Comparison of ENCODE assay signal across 9 cellular contexts in genomic region chr19:632228-633067, GRCh38. TPM values are rescaled to one million over a fixed set of nuclear protein-coding genes. Genes with fewer than 3 reads are reported as not detected.
DNase-seq lines count a peak whose midpoint lies in the region; ATAC-seq, FAIRE-seq and TF ChIP-seq lines count a peak whose summit lies in the region.
"Had no signal": no experiment of that assay in that cellular context is flagged by ENCODE, and none has a peak within 500 bp of the region (broad histone marks: within the 10 kb centered on the region; RNA-seq: fewer than 3 reads in every experiment).

No MANE protein-coding gene starts in this region.

- H3K9me3 ChIP-seq in endothelial cell of umbilical vein (replicated peaks; ENCODE audit: control insufficient read depth, insufficient read depth, low read length) = no peaks in the 10 kb centered on the region
- no peaks in the 10 kb centered on the region for H3K9me3 ChIP-seq in uterus

- ATAC-seq in GM19372 (IDR thresholded peaks at IDR 0.05; ENCODE audit: low read depth, unreplicated experiment) (peak; percentile 25), GM18868 (IDR thresholded peaks at IDR 0.05; ENCODE audit: unreplicated experiment) (no peak)
- ATAC-seq in naive thymus-derived CD8-positive, alpha-beta T cell = no peak

- dilution Hi-C loops in endothelial cell of umbilical vein (cut with MboI; ENCODE audit: extremely low pct_ligation_motif_present, low sequenced_read_pairs) = no loop called here

- H3K4me3 ChIP-seq in endothelial cell of umbilical vein (replicated peaks in 1 of 3; ENCODE audit: insufficient read depth in 1 of 3, low read depth in 1 of 3, low read length in 3 of 3) (peak overlapping the region; percentile 70 to 88 (median 80)), uterus (peak overlapping the region; percentile 64)

- H3K27ac Mint-ChIP-seq in naive thymus-derived CD8-positive, alpha-beta T cell = peak overlapping the region; percentile 57 to 97 (median 90)

- H2AFZ ChIP-seq in endothelial cell of umbilical vein (ENCODE audit: low read depth, low read length) = peak overlapping the region; percentile 91

- DNase-seq in HT1080 (ENCODE audit: low read depth) (peak; percentile 52), UCSD-AML1 (lab: John Stamatoyannopoulos, UW; ENCODE audit: unreplicated experiment) (peak; percentile 54), endothelial cell of umbilical vein (ENCODE audit: low read depth, low spot score) (peak; percentile 31), uterus (no peak)
- DNase-seq in naive thymus-derived CD8-positive, alpha-beta T cell = no peak

- H4K20me1 ChIP-seq in endothelial cell of umbilical vein (replicated peaks; ENCODE audit: control insufficient read depth, extremely low read depth, insufficient read depth, low read length) = no peaks in the 10 kb centered on the region

- no peak for TF ChIP-seq POLR2A in endothelial cell of umbilical vein (IDR thresholded peaks at IDR 0.05; ENCODE audit: low read depth, low read length)
- no peak for TF ChIP-seq POLR2A in uterus (IDR thresholded peaks at IDR 0.05)

- H3K27ac ChIP-seq in C4-2B (peak overlapping the region; percentile 84), endothelial cell of umbilical vein (ENCODE audit: insufficient read depth, low read depth, low read length) (peak overlapping the region; percentile 38), uterus (peak overlapping the region; percentile 43 to 47)

- H3K27me3 ChIP-seq in endothelial cell of umbilical vein (ENCODE audit: control insufficient read depth in 2 of 2, insufficient read depth in 2 of 2, low read length in 2 of 2) = no peaks in the 10 kb centered on the region
- no peaks in the 10 kb centered on the region for H3K27me3 ChIP-seq in uterus

- H3K36me3 ChIP-seq in endothelial cell of umbilical vein (ENCODE audit: control insufficient read depth in 2 of 2, extremely low read depth in 1 of 2, insufficient read depth in 2 of 2, low read length in 2 of 2) (peaks cover 0 to 4% of the 10 kb centered on the region in 2 experiments), uterus (no peaks in the 10 kb centered on the region)

- H3K4me2 ChIP-seq in endothelial cell of umbilical vein (ENCODE audit: insufficient read depth, low read length) = peak overlapping the region; percentile 93

- peaks cover 13 to 36% (median 32%) of the 10 kb centered on the region in 4 donors for H3K4me1 Mint-ChIP-seq in naive thymus-derived CD8-positive, alpha-beta T cell

- no peaks in the 10 kb centered on the region for H3K9me3 Mint-ChIP-seq in naive thymus-derived CD8-positive, alpha-beta T cell

- H3K9ac ChIP-seq in endothelial cell of umbilical vein (replicated peaks; ENCODE audit: extremely low read depth, insufficient read depth, low read length) = peak overlapping the region; percentile 68

- TF ChIP-seq CTCF in C4-2B (conservative IDR thresholded peaks at IDR 0.05) = no peak
- TF ChIP-seq CTCF in endothelial cell of umbilical vein (IDR thresholded peaks at IDR 0.05; ENCODE audit: extremely low read depth in 1 of 2, insufficient read depth in 1 of 2, low read depth in 1 of 2, low read length in 2 of 2) = no peak
- no peak for TF ChIP-seq CTCF in uterus (IDR thresholded peaks at IDR 0.05)

- no peaks in the 10 kb centered on the region for H3K9me1 ChIP-seq in endothelial cell of umbilical vein (replicated peaks; ENCODE audit: control insufficient read depth, extremely low read depth, insufficient read depth, low read length)

- peak overlapping the region; percentile 90 to 98 (median 96) for H3K4me3 Mint-ChIP-seq in naive thymus-derived CD8-positive, alpha-beta T cell

- H3K36me3 Mint-ChIP-seq in naive thymus-derived CD8-positive, alpha-beta T cell = peaks cover 0 to 27% (median 6%) of the 10 kb centered on the region in 3 donors

- H3K4me1 ChIP-seq in endothelial cell of umbilical vein (ENCODE audit: control insufficient read depth, extremely low read depth, insufficient read depth, low read length) (peaks cover 16% of the 10 kb centered on the region), uterus (peaks cover 0 to 12% of the 10 kb centered on the region in 2 donors)

- intact Hi-C loops in endothelial cell of umbilical vein (cut with micrococcal nuclease) = loop anchor here (1.0 to 2.0 kb wide), 2 partner anchors 44 to 101 kb away; partner anchors contain the start of genes CDC34 and HCN2
- intact Hi-C loops in uterus (cut with DNase I; ENCODE audit: low total_unique reads) = no loop called here

- peak; percentile 72 for FAIRE-seq in endothelial cell of umbilical vein (lab: Jason Lieb, UNC)

- peaks cover 13% of the 10 kb centered on the region for H3K79me2 ChIP-seq in endothelial cell of umbilical vein (ENCODE audit: control insufficient read depth, insufficient read depth, low read length)

- BruUV-seq in endothelial cell of umbilical vein (replicated peaks; lab: Mats Ljungman, UMichigan) = no TSS peak

- no peaks in the 10 kb centered on the region for H3K27me3 Mint-ChIP-seq in naive thymus-derived CD8-positive, alpha-beta T cell

- CTCF ChIA-PET in endothelial cell of umbilical vein (lab: Charles Lee) = interaction anchor here (0.9 to 1.7 kb wide), 4 partner anchors 17 to 102 kb away, joined by 3 to 6 read pairs (median 4); no protein-coding TSS in a partner anchor

- POLR2A ChIA-PET in endothelial cell of umbilical vein (lab: Charles Lee) = interaction anchor here (0.5 to 0.7 kb wide), 2 partner anchors 91 to 102 kb away, joined by 3 to 7 read pairs; no protein-coding TSS in a partner anchor
- POLR2A ChIA-PET in naive thymus-derived CD8-positive, alpha-beta T cell (lab: Charles Lee) = interaction anchor here (0.6 to 1.3 kb wide), 7 partner anchors 10 to 144 kb away, joined by 3 to 5 read pairs (median 3); partner anchors contain the start of gene RNF126

RNA-seq across cellular contexts. Expression of gene POLRMT, which starts 0.9 kb away (rescaled TPM):
- total RNA-seq in HT1080 (2014; rRNA removed; shearing (Covaris generic)) = 86.9 and 100 TPM in 2 replicates
- polyA plus RNA-seq in HT1080 (2015; cell fraction: cytosol; rRNA removed) = 40.1 and 41.5 TPM in 2 replicates
- polyA plus RNA-seq in HT1080 (2015; cell fraction: nucleus; rRNA removed) = 131 and 150 TPM in 2 replicates
- 46.7 and 50.6 TPM in 2 replicates for total RNA-seq in endothelial cell of umbilical vein
- 38.9 and 50.8 TPM in 2 replicates for polyA plus RNA-seq in endothelial cell of umbilical vein
- 14.6 and 23.5 TPM in 2 replicates for polyA plus RNA-seq in endothelial cell of umbilical vein (2011; cell fraction: cytosol; rRNA removed)
- 92.7 and 128 TPM in 2 replicates for polyA plus RNA-seq in endothelial cell of umbilical vein (2011; cell fraction: nucleus; rRNA removed)
- 45.1 and 59.0 TPM in 2 replicates for polyA plus RNA-seq in endothelial cell of umbilical vein (2012)
- 39.6 and 56.0 TPM in 2 replicates for polyA minus RNA-seq in endothelial cell of umbilical vein
- 72.6 TPM for polyA minus RNA-seq in endothelial cell of umbilical vein (2011; cell fraction: cytosol; rRNA and poly(A)+ RNA removed)
- polyA minus RNA-seq in endothelial cell of umbilical vein (2011; cell fraction: nucleus; rRNA and poly(A)+ RNA removed) = 19.3 and 29.1 TPM in 2 replicates
- total RNA-seq in naive thymus-derived CD8-positive, alpha-beta T cell = 10 to 100 TPM; 88.4 to 92.3 TPM
- 10 to 100 TPM; 33.2 to 71.1 (median 37.4) TPM for polyA plus RNA-seq in naive thymus-derived CD8-positive, alpha-beta T cell
- total RNA-seq in uterus = 10 to 100 TPM; 10.5 to 42.0 (median 24.1) TPM

RNA-seq across cellular contexts. Expression of gene FGF22, which starts 7.2 kb away (rescaled TPM):
- total RNA-seq in HT1080 (2014; rRNA removed; shearing (Covaris generic)) = not detected in 2 replicates
- 0.06 TPM in 1 of 2 replicates, not detected in the other for polyA plus RNA-seq in HT1080 (2015; cell fraction: cytosol; rRNA removed)
- polyA plus RNA-seq in HT1080 (2015; cell fraction: nucleus; rRNA removed) = not detected in 2 replicates
- total RNA-seq in endothelial cell of umbilical vein (not detected in 2 replicates), uterus (1 to 10 TPM in 1 of 4 donors, not detected in 3; 1.4 TPM)
- polyA plus RNA-seq in endothelial cell of umbilical vein = 0.06 and 0.07 TPM in 2 replicates
- not detected in 2 replicates for polyA plus RNA-seq in endothelial cell of umbilical vein (2011; cell fraction: cytosol; rRNA removed)
- 0.16 TPM in 1 of 2 replicates, not detected in the other for polyA plus RNA-seq in endothelial cell of umbilical vein (2011; cell fraction: nucleus; rRNA removed)
- polyA plus RNA-seq in endothelial cell of umbilical vein (2012) = not detected in 2 replicates
- polyA minus RNA-seq in endothelial cell of umbilical vein = not detected in 2 replicates
- polyA minus RNA-seq in endothelial cell of umbilical vein (2011; cell fraction: cytosol; rRNA and poly(A)+ RNA removed) = not detected
- not detected in 2 replicates for polyA minus RNA-seq in endothelial cell of umbilical vein (2011; cell fraction: nucleus; rRNA and poly(A)+ RNA removed)
- total RNA-seq in naive thymus-derived CD8-positive, alpha-beta T cell = 1 to 10 TPM; 2.4 to 2.6 TPM
- polyA plus RNA-seq in naive thymus-derived CD8-positive, alpha-beta T cell = not detected
- total RNA-seq: T-helper 1 cell treated with Interleukin-12 subunit alpha and Interleukin-12 subunit beta and Interleukin-4 antibody, amounts not matched to agents 30 ng/mL and 1 ng/mL, for 36 hours had no signal

RNA-seq across cellular contexts. Expression of gene RNF126, which starts 30.6 kb away (rescaled TPM):
- 86.5 and 130 TPM in 2 replicates for total RNA-seq in HT1080 (2014; rRNA removed; shearing (Covaris generic))
- 68.4 and 88.8 TPM in 2 replicates for polyA plus RNA-seq in HT1080 (2015; cell fraction: cytosol; rRNA removed)
- polyA plus RNA-seq in HT1080 (2015; cell fraction: nucleus; rRNA removed) = 60.5 and 61.1 TPM in 2 replicates
- total RNA-seq in endothelial cell of umbilical vein (58.4 and 61.3 TPM in 2 replicates), uterus (10 to 100 TPM in 3 of 4 donors, 1 to 10 TPM in 1; 9.5 to 44.3 (median 18.2) TPM)
- 19.2 and 20.5 TPM in 2 replicates for polyA plus RNA-seq in endothelial cell of umbilical vein
- polyA plus RNA-seq in endothelial cell of umbilical vein (2011; cell fraction: cytosol; rRNA removed) = 18.8 and 27.0 TPM in 2 replicates
- 20.9 and 24.6 TPM in 2 replicates for polyA plus RNA-seq in endothelial cell of umbilical vein (2011; cell fraction: nucleus; rRNA removed)
- polyA plus RNA-seq in endothelial cell of umbilical vein (2012) = 35.7 and 49.8 TPM in 2 replicates
- 6.4 and 7.9 TPM in 2 replicates for polyA minus RNA-seq in endothelial cell of umbilical vein
- polyA minus RNA-seq in endothelial cell of umbilical vein (2011; cell fraction: cytosol; rRNA and poly(A)+ RNA removed) = 23.1 TPM
- 7.1 and 16.3 TPM in 2 replicates for polyA minus RNA-seq in endothelial cell of umbilical vein (2011; cell fraction: nucleus; rRNA and poly(A)+ RNA removed)
- 100 to 1,000 TPM; 122 to 125 TPM for total RNA-seq in naive thymus-derived CD8-positive, alpha-beta T cell
- 10 to 100 TPM; 56.2 to 70.7 (median 61.0) TPM for polyA plus RNA-seq in naive thymus-derived CD8-positive, alpha-beta T cell

RNA-seq across cellular contexts. Expression of gene HCN2, which starts 42.8 kb away (rescaled TPM):
- 0.27 and 0.37 TPM in 2 replicates for total RNA-seq in HT1080 (2014; rRNA removed; shearing (Covaris generic))
- 1.0 and 1.8 TPM in 2 replicates for polyA plus RNA-seq in HT1080 (2015; cell fraction: cytosol; rRNA removed)
- polyA plus RNA-seq in HT1080 (2015; cell fraction: nucleus; rRNA removed) = 0.42 and 0.74 TPM in 2 replicates
- total RNA-seq in endothelial cell of umbilical vein (0.37 and 0.53 TPM in 2 replicates), uterus (under 1 TPM in 1 of 4 donors, not detected in 3; 0.83 TPM)
- polyA plus RNA-seq in endothelial cell of umbilical vein = 0.18 TPM in 2 replicates
- polyA plus RNA-seq in endothelial cell of umbilical vein (2011; cell fraction: cytosol; rRNA removed) = 0.27 and 0.31 TPM in 2 replicates
- polyA plus RNA-seq in endothelial cell of umbilical vein (2011; cell fraction: nucleus; rRNA removed) = 0.27 and 0.30 TPM in 2 replicates
- polyA plus RNA-seq in endothelial cell of umbilical vein (2012) = 1.1 and 1.7 TPM in 2 replicates
- polyA minus RNA-seq in endothelial cell of umbilical vein = 0.15 and 0.32 TPM in 2 replicates
- 8.2 TPM for polyA minus RNA-seq in endothelial cell of umbilical vein (2011; cell fraction: cytosol; rRNA and poly(A)+ RNA removed)
- 0.24 and 0.29 TPM in 2 replicates for polyA minus RNA-seq in endothelial cell of umbilical vein (2011; cell fraction: nucleus; rRNA and poly(A)+ RNA removed)
- total RNA-seq in naive thymus-derived CD8-positive, alpha-beta T cell = under 1 TPM; 0.49 to 0.68 TPM
- polyA plus RNA-seq in naive thymus-derived CD8-positive, alpha-beta T cell = under 1 TPM in 2 of 3 donors, not detected in 1; 0.03 to 0.06 TPM

RNA-seq across cellular contexts. Expression of gene FSTL3, which starts 43.7 kb away (rescaled TPM):
- 14.5 and 19.7 TPM in 2 replicates for total RNA-seq in HT1080 (2014; rRNA removed; shearing (Covaris generic))
- polyA plus RNA-seq in HT1080 (2015; cell fraction: cytosol; rRNA removed) = 51.0 and 52.3 TPM in 2 replicates
- polyA plus RNA-seq in HT1080 (2015; cell fraction: nucleus; rRNA removed) = 71.6 and 81.5 TPM in 2 replicates
- total RNA-seq in endothelial cell of umbilical vein = 19.9 and 30.3 TPM in 2 replicates
- polyA plus RNA-seq in endothelial cell of umbilical vein = 45.2 and 70.7 TPM in 2 replicates
- 23.1 and 28.2 TPM in 2 replicates for polyA plus RNA-seq in endothelial cell of umbilical vein (2011; cell fraction: cytosol; rRNA removed)
- 43.7 and 57.4 TPM in 2 replicates for polyA plus RNA-seq in endothelial cell of umbilical vein (2011; cell fraction: nucleus; rRNA removed)
- polyA plus RNA-seq in endothelial cell of umbilical vein (2012) = 27.8 and 50.7 TPM in 2 replicates
- 14.0 and 17.2 TPM in 2 replicates for polyA minus RNA-seq in endothelial cell of umbilical vein
- polyA minus RNA-seq in endothelial cell of umbilical vein (2011; cell fraction: cytosol; rRNA and poly(A)+ RNA removed) = 102 TPM
- polyA minus RNA-seq in endothelial cell of umbilical vein (2011; cell fraction: nucleus; rRNA and poly(A)+ RNA removed) = 5.0 and 10.4 TPM in 2 replicates
- total RNA-seq in naive thymus-derived CD8-positive, alpha-beta T cell = 1 to 10 TPM; 3.0 to 4.2 TPM
- polyA plus RNA-seq in naive thymus-derived CD8-positive, alpha-beta T cell = 1 to 10 TPM; 2.4 to 3.2 (median 2.8) TPM
- 10 to 100 TPM; 25.3 to 71.7 (median 37.3) TPM for total RNA-seq in uterus

Comparison
In these comparisons a context has a peak if more than half of its experiments do, and no peak if none do; other contexts are left out.
1. DNase-seq: peak in HT1080 (single experiment), UCSD-AML1 (single experiment) and endothelial cell of umbilical vein (single experiment); none in naive thymus-derived CD8-positive, alpha-beta T cell (0 of 10) and uterus (0 of 2).
2. Peak in every context shown above with its lines, with median percentiles within 50 percentile points of each other: H3K27ac ChIP-seq.